In the genomic region with DNA sequence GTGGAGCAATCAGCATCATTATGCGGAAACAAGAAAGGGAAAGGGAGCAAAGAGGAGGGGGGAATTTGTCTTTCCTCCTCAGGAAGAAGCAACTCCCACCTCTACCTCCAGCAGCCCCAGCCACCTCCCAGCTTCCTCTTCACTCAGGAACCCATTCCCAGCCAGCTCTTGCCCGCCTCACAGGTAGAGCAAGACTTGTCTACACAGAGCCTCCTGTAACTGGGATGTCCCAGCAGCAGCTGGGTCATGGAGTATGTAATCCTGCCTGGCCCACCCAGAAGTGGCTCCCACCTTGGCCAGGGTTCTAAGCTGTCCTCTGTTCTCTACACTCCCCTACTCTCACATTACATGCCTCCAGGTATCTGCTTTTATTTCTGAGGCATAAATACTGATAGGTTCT, we compare ENCODE assay signal across 23 cellular contexts. TPM values are rescaled to one million over a fixed set of nuclear protein-coding genes. Genes with fewer than 3 reads are reported as not detected.
"Had no signal": no experiment of that assay in that cellular context is flagged by ENCODE, and none has a peak within 500 bp of the region (broad histone marks: within the 10 kb centered on the region; RNA-seq: fewer than 3 reads in every experiment).

No MANE protein-coding gene starts in this region.

- H3K4me3 Mint-ChIP-seq: activated naive CD4-positive, alpha-beta T cell treated with anti-CD3 and anti-CD28 coated beads, Interleukin-2, amount 50 U/mL, for 24 hours; neural crest cell; T-helper 1 cell treated with Interleukin-12 subunit alpha and Interleukin-12 subunit beta and Interleukin-4 antibody, amounts not matched to agents 30 μg/mL and 1 μg/mL, for 36 hours had no signal

- H3K27me3 ChIP-seq: ascending aorta, ovary, uterus had no signal

- H3K27ac ChIP-seq: ascending aorta, ovary, tibial artery, uterus had no signal

- H3K36me3 ChIP-seq: ascending aorta, ovary, tibial artery, uterus had no signal

- H3K9me3 Mint-ChIP-seq: activated naive CD4-positive, alpha-beta T cell treated with anti-CD3 and anti-CD28 coated beads, Interleukin-2, amount 50 U/mL, for 24 hours; neural crest cell; T-helper 1 cell treated with Interleukin-12 subunit alpha and Interleukin-12 subunit beta and Interleukin-4 antibody, amounts not matched to agents 30 μg/mL and 1 μg/mL, for 36 hours had no signal

- ATAC-seq: left lobe of liver; stimulated activated naive CD8-positive, alpha-beta T cell treated with anti-CD3 and anti-CD28 coated beads, Interleukin-15, Interleukin-2, amounts not matched to agents 100 U/mL and 50 U/mL, for 24 hours had no signal

- H3K4me1 ChIP-seq: ascending aorta, tibial artery, uterus had no signal

- H3K36me3 Mint-ChIP-seq: activated naive CD4-positive, alpha-beta T cell treated with anti-CD3 and anti-CD28 coated beads, Interleukin-2, amount 50 U/mL, for 24 hours had no signal

- H3K9me3 ChIP-seq: ascending aorta, ovary, tibial artery, uterus had no signal

- H3K4me3 ChIP-seq: ascending aorta, ovary, tibial artery, uterus had no signal

- DNase-seq: activated CD4-positive, CD25-positive, alpha-beta regulatory T cell treated with anti-CD3 and anti-CD28 coated beads, Interleukin-2, amount 50 U/mL, for 72 hours; activated gamma-delta T cell; dermis blood vessel endothelial cell; effector memory CD4-positive, alpha-beta T cell; foreskin fibroblast; hippocampal formation; islet precursor cell; ovary; stimulated activated CD4-positive, alpha-beta T cell treated with anti-CD3 and anti-CD28 coated beads, Interleukin-1b, Interleukin-23, amount 100 ng/mL, for 48 hours; stimulated activated naive CD8-positive, alpha-beta T cell treated with anti-CD3 and anti-CD28 coated beads, Interleukin-15, Interleukin-2, amounts not matched to agents 100 U/mL and 50 U/mL, for 24 hours; substantia nigra; tibial artery; uterus had no signal

- H3K27ac Mint-ChIP-seq: activated naive CD4-positive, alpha-beta T cell treated with anti-CD3 and anti-CD28 coated beads, Interleukin-2, amount 50 U/mL, for 24 hours; T-helper 1 cell treated with Interleukin-12 subunit alpha and Interleukin-12 subunit beta and Interleukin-4 antibody, amounts not matched to agents 30 μg/mL and 1 μg/mL, for 36 hours had no signal

RNA-seq across cellular contexts. Expression of a gene that starts 14.0 kb away (rescaled TPM):
- total RNA-seq: activated CD8-positive, alpha-beta memory T cell treated with anti-CD3 and anti-CD28 coated beads for 36 hours; ascending aorta; dermis blood vessel endothelial cell; lung microvascular endothelial cell had no signal

RNA-seq across cellular contexts. Expression of a gene that starts 59.3 kb away (rescaled TPM):
- total RNA-seq: activated CD8-positive, alpha-beta memory T cell treated with anti-CD3 and anti-CD28 coated beads for 36 hours; ascending aorta; dermis blood vessel endothelial cell; glomerular endothelial cell; left lobe of liver; lung microvascular endothelial cell; myocyte had no signal
- polyA plus RNA-seq: adipose tissue, ovary had no signal
